ENCODE assay signal across 8 cellular contexts in the genomic region with DNA sequence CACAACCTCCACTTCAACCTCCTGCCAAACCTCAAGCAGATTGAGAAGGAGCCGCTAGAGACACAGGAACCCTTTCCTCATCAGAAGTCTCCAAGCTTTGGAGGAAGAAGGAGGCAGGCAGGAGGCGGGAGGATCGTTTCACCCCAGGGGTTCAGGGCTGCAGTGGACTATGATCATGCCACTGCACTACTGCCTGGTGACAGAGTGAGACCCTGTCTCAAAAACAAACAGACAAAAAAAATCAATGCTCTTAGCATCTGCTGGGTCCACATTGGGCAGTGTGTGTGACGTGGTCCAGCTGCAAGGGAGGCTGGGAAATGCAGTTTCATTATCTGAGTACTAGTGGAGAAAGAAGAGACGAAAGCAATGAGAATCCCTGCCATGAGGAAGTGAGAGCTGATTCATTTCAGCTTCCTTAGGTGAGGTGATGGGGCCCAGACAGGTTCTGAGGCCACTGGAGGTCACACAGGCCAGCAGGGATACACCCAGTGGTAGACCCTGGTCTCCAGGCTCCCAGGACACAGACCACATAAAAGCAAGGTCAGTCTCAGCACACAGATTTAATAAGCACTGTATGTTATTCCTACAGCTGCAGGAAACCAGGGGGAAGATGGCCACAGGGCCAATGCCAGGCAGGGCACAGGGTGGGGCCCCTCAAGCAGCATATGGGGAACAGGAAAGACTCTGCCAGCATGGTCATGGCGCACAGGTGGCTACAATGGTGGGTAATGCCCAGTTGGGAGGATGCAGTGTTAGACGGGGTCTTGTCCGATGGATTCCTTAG. TPM values are rescaled to one million over a fixed set of nuclear protein-coding genes. Genes with fewer than 3 reads are reported as not detected.
DNase-seq lines count a peak whose midpoint lies in the region; ATAC-seq and TF ChIP-seq lines count a peak whose summit lies in the region.

No MANE protein-coding gene starts in this region.

- no peaks in the 10 kb centered on the region for H3K79me1 ChIP-seq in mesenchymal stem cell (replicated peaks; ENCODE audit: low read length, poor library complexity, severe bottlenecking)

- H2BK5ac ChIP-seq in mesenchymal stem cell (ENCODE audit: low read depth, low read length, poor library complexity, severe bottlenecking), result no peak overlapping the region

- H3K4me1 Mint-ChIP-seq in activated CD4-positive, alpha-beta memory T cell treated with anti-CD3 and anti-CD28 coated beads for 36 hours (ENCODE audit: low read depth), result peaks cover 9% of the 10 kb centered on the region

- CTCF ChIA-PET in activated CD4-positive, alpha-beta memory T cell treated with anti-CD3 and anti-CD28 coated beads for 36 hours (lab: Charles Lee), result interaction anchor here (1.0 to 1.6 kb wide), 2 partner anchors 18 to 38 kb away, joined by 3 to 7 read pairs; no protein-coding TSS in a partner anchor

- WGBS in thyroid gland, 2 donors, result 73 to 82% methylated on average over 8 of the region's 8 CpGs
- 79% methylated on average over 8 of the region's 8 CpGs for WGBS in mesenchymal stem cell

- no peak overlapping the region for H2AK5ac ChIP-seq in mesenchymal stem cell (ENCODE audit: low read length, severe bottlenecking)

- no peak overlapping the region for H3K27ac Mint-ChIP-seq in activated CD4-positive, alpha-beta memory T cell treated with anti-CD3 and anti-CD28 coated beads for 36 hours

- H3K4me3 Mint-ChIP-seq in activated CD4-positive, alpha-beta memory T cell treated with anti-CD3 and anti-CD28 coated beads for 36 hours, result no peak overlapping the region

- no peak overlapping the region for H2BK120ac ChIP-seq in mesenchymal stem cell (ENCODE audit: low read depth, low read length)

- H3K79me2 ChIP-seq in DOHH2 (ENCODE audit: control insufficient read depth, low read length), result no peaks in the 10 kb centered on the region

- H3K4me3 ChIP-seq in DOHH2 (ENCODE audit: low read length) (no peak overlapping the region), WERI-Rb-1 (ENCODE audit: low read depth, low read length) (no peak overlapping the region), thyroid gland (replicated peaks in 1 of 3) (no peak overlapping the region), mesenchymal stem cell (ENCODE audit: insufficient read depth in 1 of 2, low read depth in 1 of 2, low read length in 2 of 2) (no peak overlapping the region)

- ATAC-seq in GM19395 (IDR thresholded peaks at IDR 0.05; ENCODE audit: unreplicated experiment) (peak; percentile 97), HG03175 (IDR thresholded peaks at IDR 0.05; ENCODE audit: unreplicated experiment) (peak; percentile 91)

- peaks cover 18% of the 10 kb centered on the region for H3K27me3 ChIP-seq in DOHH2 (ENCODE audit: control insufficient read depth, low read length)
- peaks cover 9% of the 10 kb centered on the region for H3K27me3 ChIP-seq in WERI-Rb-1 (ENCODE audit: insufficient read depth, low read depth, severe bottlenecking)
- no peaks in the 10 kb centered on the region for H3K27me3 ChIP-seq in thyroid gland
- H3K27me3 ChIP-seq in mesenchymal stem cell (ENCODE audit: control insufficient read depth in 1 of 2, insufficient read depth in 1 of 2, low read length in 2 of 2), result peaks cover 32 to 61% of the 10 kb centered on the region in 2 experiments

- TF ChIP-seq CTCF in DOHH2 (IDR thresholded peaks at IDR 0.05; ENCODE audit: low read depth, low read length, poor library complexity, severe bottlenecking) (no peak), WERI-Rb-1 (IDR thresholded peaks at IDR 0.05; ENCODE audit: low read depth, low read length) (no peak), thyroid gland (IDR thresholded peaks at IDR 0.05) (no peak)

- peak; percentile 61 for DNase-seq in activated CD4-positive, alpha-beta memory T cell treated with anti-CD3 and anti-CD28 coated beads for 36 hours
- DNase-seq in WERI-Rb-1 (no peak), thyroid gland (no peak), medulla oblongata (ENCODE audit: extremely low spot score) (no peak), mesenchymal stem cell (no peak)

- no peaks in the 10 kb centered on the region for H4K20me1 ChIP-seq in DOHH2 (ENCODE audit: control insufficient read depth, insufficient read depth, low read depth, low read length)

- POLR2A ChIA-PET in activated CD4-positive, alpha-beta memory T cell treated with anti-CD3 and anti-CD28 coated beads for 36 hours (lab: Charles Lee), result no interaction called here

- no peak overlapping the region for H4K8ac ChIP-seq in mesenchymal stem cell (ENCODE audit: low read length)

- H3F3A ChIP-seq in DOHH2 (ENCODE audit: control insufficient read depth, insufficient read depth), result no peaks in the 10 kb centered on the region

- H3K27me3 Mint-ChIP-seq in activated CD4-positive, alpha-beta memory T cell treated with anti-CD3 and anti-CD28 coated beads for 36 hours, result peaks cover 31% of the 10 kb centered on the region

- H3K36me3 Mint-ChIP-seq in activated CD4-positive, alpha-beta memory T cell treated with anti-CD3 and anti-CD28 coated beads for 36 hours, result no peaks in the 10 kb centered on the region

- no peak overlapping the region for H2AFZ ChIP-seq in mesenchymal stem cell (ENCODE audit: low read depth, low read length)

- H3K4ac ChIP-seq in mesenchymal stem cell (ENCODE audit: low read depth in 1 of 2, low read length in 2 of 2), result no peak overlapping the region

- no peak overlapping the region for H4K91ac ChIP-seq in mesenchymal stem cell (ENCODE audit: low read length)

- no peak overlapping the region for H3K18ac ChIP-seq in mesenchymal stem cell (ENCODE audit: low read depth in 1 of 2, low read length in 2 of 2)

- no peaks in the 10 kb centered on the region for H3K9me2 ChIP-seq in DOHH2 (replicated peaks; ENCODE audit: control insufficient read depth, low read length)

- H3K27ac ChIP-seq in DOHH2 (ENCODE audit: low read depth, low read length) (no peak overlapping the region), WERI-Rb-1 (no peak overlapping the region), thyroid gland (no peak overlapping the region), mesenchymal stem cell (ENCODE audit: low read length, poor library complexity, severe bottlenecking) (no peak overlapping the region)

- intact Hi-C loops in activated CD4-positive, alpha-beta memory T cell treated with anti-CD3 and anti-CD28 coated beads for 36 hours (cut with micrococcal nuclease), result no loop called here
- intact Hi-C loops in thyroid gland (cut with DNase I), result no loop called here

- H3K14ac ChIP-seq in mesenchymal stem cell (ENCODE audit: low read length in 2 of 2), result no peak overlapping the region

- no peak for TF ChIP-seq POLR2A in thyroid gland (IDR thresholded peaks at IDR 0.05)

- no peak overlapping the region for H2BK15ac ChIP-seq in mesenchymal stem cell (ENCODE audit: low read depth, poor library complexity, severe bottlenecking)

- H2BK12ac ChIP-seq in mesenchymal stem cell (ENCODE audit: low read length in 2 of 2), result no peak overlapping the region

- H3K4me2 ChIP-seq in DOHH2 (ENCODE audit: low read length) (peak overlapping the region; percentile 24), mesenchymal stem cell (ENCODE audit: low read length, poor library complexity, severe bottlenecking) (no peak overlapping the region)

- no peak overlapping the region for H3K9ac ChIP-seq in mesenchymal stem cell (ENCODE audit: low read length)

- H3K36me3 ChIP-seq in DOHH2 (ENCODE audit: control insufficient read depth, low read length) (no peaks in the 10 kb centered on the region), WERI-Rb-1 (no peaks in the 10 kb centered on the region), thyroid gland (no peaks in the 10 kb centered on the region), mesenchymal stem cell (ENCODE audit: control insufficient read depth in 1 of 2, insufficient read depth in 2 of 2, low read depth in 1 of 2, low read length in 2 of 2) (no peaks in the 10 kb centered on the region)

- H3K23ac ChIP-seq in mesenchymal stem cell (ENCODE audit: low read length in 2 of 2), result no peak overlapping the region

- H3K9me3 Mint-ChIP-seq in activated CD4-positive, alpha-beta memory T cell treated with anti-CD3 and anti-CD28 coated beads for 36 hours, result peaks cover under 1% of the 10 kb centered on the region

- H3K9me3 ChIP-seq in DOHH2 (ENCODE audit: control insufficient read depth, insufficient read depth, low read length) (no peaks in the 10 kb centered on the region), WERI-Rb-1 (ENCODE audit: severe bottlenecking) (peaks cover 4% of the 10 kb centered on the region), thyroid gland (no peaks in the 10 kb centered on the region), mesenchymal stem cell (ENCODE audit: control insufficient read depth, low read length) (no peaks in the 10 kb centered on the region)

- H3K4me1 ChIP-seq in DOHH2 (ENCODE audit: control insufficient read depth, low read length) (peaks cover 10% of the 10 kb centered on the region), thyroid gland (peaks cover 7 to 28% of the 10 kb centered on the region in 2 donors), mesenchymal stem cell (ENCODE audit: control insufficient read depth, insufficient read depth, low read depth, low read length) (peaks cover 10% of the 10 kb centered on the region)

RNA-seq across cellular contexts. Expression of gene GFRA4, which starts 4.3 kb away (rescaled TPM):
- total RNA-seq in activated CD4-positive, alpha-beta memory T cell treated with anti-CD3 and anti-CD28 coated beads for 36 hours, result not detected
- total RNA-seq in thyroid gland, result 1 to 10 TPM in 2 of 4 donors, under 1 TPM in 1, not detected in 1; 0.81 to 3.0 (median 3.0) TPM
- not detected for polyA plus RNA-seq in mesenchymal stem cell (2013, experiment 1 of 2)
- polyA plus RNA-seq in mesenchymal stem cell (2013, experiment 2 of 2), result not detected

RNA-seq across cellular contexts. Expression of gene ADAM33, which starts 22.9 kb away (rescaled TPM):
- total RNA-seq in activated CD4-positive, alpha-beta memory T cell treated with anti-CD3 and anti-CD28 coated beads for 36 hours, result not detected
- 10 to 100 TPM in 2 of 4 donors, 1 to 10 TPM in 2; 9.1 to 24.5 (median 12.6) TPM for total RNA-seq in thyroid gland
- 8.8 TPM for polyA plus RNA-seq in mesenchymal stem cell (2013, experiment 1 of 2)
- 7.8 TPM for polyA plus RNA-seq in mesenchymal stem cell (2013, experiment 2 of 2)

RNA-seq across cellular contexts. Expression of gene SIGLEC1, which starts 53.5 kb away (rescaled TPM):
- total RNA-seq in activated CD4-positive, alpha-beta memory T cell treated with anti-CD3 and anti-CD28 coated beads for 36 hours, result under 1 TPM in 1 of 2 experiments, not detected in 1; 0.07 TPM
- total RNA-seq in thyroid gland, result 1 to 10 TPM; 2.6 to 9.1 (median 5.0) TPM
- polyA plus RNA-seq in mesenchymal stem cell (2013, experiment 1 of 2), result not detected
- not detected for polyA plus RNA-seq in mesenchymal stem cell (2013, experiment 2 of 2)

Comparison
In these comparisons a context has a peak if more than half of its experiments do, and no peak if none do; other contexts are left out.
1. RNA of gene ADAM33, which starts 22.9 kb away (total RNA-seq): 9.1 to 24.5 TPM in thyroid gland; not detected in activated CD4-positive, alpha-beta memory T cell treated with anti-CD3 and anti-CD28 coated beads for 36 hours; every median in the first group is over 10 times any median in the second.